ENCODE assay signal across 1 cellular context in genomic region chr7:22668971-22669401, GRCh38.
TF ChIP-seq lines count a peak whose summit lies in the region.

No MANE protein-coding gene starts in this region.

TF ChIP-seq in GM23338, 12 proteins besides CTCF, POLR2A, EP300 and RAD21 (continued from another document):
- TF ChIP-seq ZNF462 (CRISPR knock-in tag; IDR thresholded peaks at IDR 0.05), result 0 out of 2 replicates have a peak, but pooled peaks have one; percentile 41
